27 cellular contexts compared by ENCODE assay signal in genomic region chr22:30115705-30116104, GRCh38. TPM values are rescaled to one million over a fixed set of nuclear protein-coding genes. Genes with fewer than 3 reads are reported as not detected.
DNase-seq lines count a peak whose midpoint lies in the region; ATAC-seq and TF ChIP-seq lines count a peak whose summit lies in the region.
"Had no signal": no experiment of that assay in that cellular context is flagged by ENCODE, and none has a peak within 500 bp of the region (broad histone marks: within the 10 kb centered on the region; RNA-seq: fewer than 3 reads in every experiment).

No MANE protein-coding gene starts in this region.

- H3K4me1 Mint-ChIP-seq in CD4-positive, alpha-beta T cell (ENCODE audit: low read depth) = no peaks in the 10 kb centered on the region
- H3K4me1 Mint-ChIP-seq: endodermal cell; neural crest cell; stimulated activated memory B cell treated with anti-CD40 and anti-IgM and Interleukin-4, amounts not matched to agents 10 μg/mL and 1 μg/mL and 100 μg/mL, for 72 hours had no signal

- no peaks in the 10 kb centered on the region for H4K20me1 ChIP-seq in PC-3 (ENCODE audit: low read length)

- BruUV-seq in PC-3 (replicated peaks; lab: Mats Ljungman, UMichigan) = no TSS peak

- no peak overlapping the region for H2BK120ac ChIP-seq in mesendoderm (ENCODE audit: low read depth, low read length)

- H3K27ac ChIP-seq in PC-3 (ENCODE audit: low read length) (peak overlapping the region; percentile 47), mesendoderm (ENCODE audit: low read depth, low read length) (no peak overlapping the region), vagina (no peak overlapping the region)
- no peak overlapping the region for H3K27ac ChIP-seq in CD4-positive, alpha-beta T cell (ENCODE audit: low read depth, low read length)
- H3K27ac ChIP-seq: colonic mucosa, KMS-11, uterus had no signal

- no peaks in the 10 kb centered on the region for H3K9me3 Mint-ChIP-seq in CD4-positive, alpha-beta T cell
- H3K9me3 Mint-ChIP-seq: activated T-helper 1 cell treated with anti-CD3 and anti-CD28 coated beads, Interleukin-12 subunit alpha, Interleukin-12 subunit beta, Interleukin-2, Interleukin-4 antibody, amounts not matched to agents 30 ng/mL and 10 ng/mL and 1 ng/mL, durations not matched to agents 14 hours and 24 hours and 36 hours; endodermal cell; neural crest cell; stimulated activated memory B cell treated with anti-CD40 and anti-IgM and Interleukin-4, amounts not matched to agents 10 μg/mL and 1 μg/mL and 100 μg/mL, for 72 hours had no signal

- POLR2A ChIA-PET in PC-3 (lab: Charles Lee; ENCODE audit: unreplicated experiment) = no interaction called here
- POLR2A ChIA-PET in CD4-positive, alpha-beta T cell (lab: Charles Lee) = no interaction called here

- ATAC-seq in PC-3 = peak; percentile 22; the same call in 1 of the 2 replicates
- no peak for ATAC-seq in CD4-positive, alpha-beta T cell (ENCODE audit: poor library complexity)
- ATAC-seq: Right ventricle myocardium inferior; stimulated activated memory B cell treated with anti-CD40 and anti-IgM and Interleukin-4, amounts not matched to agents 10 μg/mL and 1 μg/mL and 100 μg/mL, for 72 hours had no signal

- TF ChIP-seq CTCF in PC-3 (conservative IDR thresholded peaks at IDR 0.05; ENCODE audit: low read depth, low read length) = no peak
- no peak for TF ChIP-seq CTCF in epithelial cell of esophagus (IDR thresholded peaks at IDR 0.05; ENCODE audit: insufficient read depth, low read depth, low read length, missing control alignments)
- no peak for TF ChIP-seq CTCF in vagina (IDR thresholded peaks at IDR 0.05)
- no peak for TF ChIP-seq CTCF in CD4-positive, alpha-beta T cell (IDR thresholded peaks at IDR 0.05)

- no peak overlapping the region for H4K8ac ChIP-seq in mesendoderm (ENCODE audit: low read depth, low read length)

- H3K9me3 ChIP-seq in PC-3 (ENCODE audit: low read length) (no peaks in the 10 kb centered on the region), vagina (no peaks in the 10 kb centered on the region)
- H3K9me3 ChIP-seq in CD4-positive, alpha-beta T cell (ENCODE audit: control insufficient read depth, low read length) = no peaks in the 10 kb centered on the region
- H3K9me3 ChIP-seq: colonic mucosa, uterus had no signal

- H2BK5ac ChIP-seq in mesendoderm (ENCODE audit: low read length) = no peak overlapping the region

- no peaks in the 10 kb centered on the region for H3F3A ChIP-seq in PC-3 (ENCODE audit: low read length, unreplicated experiment)

- H3K36me3 ChIP-seq in PC-3 (ENCODE audit: low read depth, low read length) (no peaks in the 10 kb centered on the region), mesendoderm (ENCODE audit: control insufficient read depth, insufficient read depth, low read length) (no peaks in the 10 kb centered on the region), vagina (no peaks in the 10 kb centered on the region)
- H3K36me3 ChIP-seq: colonic mucosa, uterus had no signal

- no peak for TF ChIP-seq POLR2A in vagina (IDR thresholded peaks at IDR 0.05)

- no peak overlapping the region for H3K4me3 Mint-ChIP-seq in CD4-positive, alpha-beta T cell
- H3K4me3 Mint-ChIP-seq: activated CD8-positive, alpha-beta memory T cell treated with anti-CD3 and anti-CD28 coated beads, Interleukin-2, amount 10 ng/mL, durations not matched to agents 7 days and 5 days; activated naive CD8-positive, alpha-beta T cell; activated T-helper 1 cell treated with anti-CD3 and anti-CD28 coated beads, Interleukin-12 subunit alpha, Interleukin-12 subunit beta, Interleukin-2, Interleukin-4 antibody, amounts not matched to agents 30 ng/mL and 10 ng/mL and 1 ng/mL, durations not matched to agents 14 hours and 24 hours and 36 hours; endodermal cell; neural crest cell; stimulated activated memory B cell treated with anti-CD40 and anti-IgM and Interleukin-4, amounts not matched to agents 10 μg/mL and 1 μg/mL and 100 μg/mL, for 72 hours had no signal

- no peaks in the 10 kb centered on the region for H3K79me2 ChIP-seq in PC-3 (ENCODE audit: low read length)
- no peaks in the 10 kb centered on the region for H3K79me2 ChIP-seq in mesendoderm (ENCODE audit: control insufficient read depth, insufficient read depth, low read length)

- H3K27ac Mint-ChIP-seq in CD4-positive, alpha-beta T cell = no peak overlapping the region
- H3K27ac Mint-ChIP-seq: activated CD8-positive, alpha-beta memory T cell treated with anti-CD3 and anti-CD28 coated beads, Interleukin-2, amount 10 ng/mL, durations not matched to agents 7 days and 5 days; activated naive CD8-positive, alpha-beta T cell; activated T-helper 1 cell treated with anti-CD3 and anti-CD28 coated beads, Interleukin-12 subunit alpha, Interleukin-12 subunit beta, Interleukin-2, Interleukin-4 antibody, amounts not matched to agents 30 ng/mL and 10 ng/mL and 1 ng/mL, durations not matched to agents 14 hours and 24 hours and 36 hours; endodermal cell; progenitor cell of endocrine pancreas; stimulated activated memory B cell treated with anti-CD40 and anti-IgM and Interleukin-4, amounts not matched to agents 10 μg/mL and 1 μg/mL and 100 μg/mL, for 72 hours had no signal

- peak; percentile 12 for DNase-seq in Caki2 (ENCODE audit: low read depth)
- DNase-seq in PC-3 = peak; percentile 2
- peak; percentile 5 for DNase-seq in epithelial cell of esophagus (ENCODE audit: low read depth)
- DNase-seq in mesendoderm = peak; percentile 3
- no peak for DNase-seq in hippocampal formation (lab: John Stamatoyannopoulos, UW)
- no peak for DNase-seq in DMS53 treated with DMSO at 0.1 percent for 48 hours (lab: John Stamatoyannopoulos, UW; ENCODE audit: unreplicated experiment)
- DNase-seq in vagina (ENCODE audit: extremely low spot score in 2 of 2) = no peak
- DNase-seq in CD4-positive, alpha-beta T cell = no peak
- DNase-seq: activated CD4-positive, alpha-beta T cell treated with anti-CD3 and anti-CD28 coated beads for 4 hours; activated CD8-positive, alpha-beta memory T cell treated with anti-CD3 and anti-CD28 coated beads, Interleukin-2, amount 10 ng/mL, durations not matched to agents 7 days and 5 days; colonic mucosa; DMS79 treated with DMSO at 0.1 percent for 48 hours; endodermal cell; glutamatergic neuron; NCI-H1694 treated with DMSO at 0.1 percent for 48 hours; NCI-H2171 treated with DMSO at 0.1 percent for 48 hours; NCI-H526; uterus had no signal

- no peak overlapping the region for H3K18ac ChIP-seq in mesendoderm (ENCODE audit: low read length)

- H3K79me1 ChIP-seq in mesendoderm (ENCODE audit: low read length) = no peaks in the 10 kb centered on the region

- no peaks in the 10 kb centered on the region for H3K9me2 ChIP-seq in PC-3 (replicated peaks; ENCODE audit: low read length)

- H3K23ac ChIP-seq in mesendoderm (ENCODE audit: low read length) = no peak overlapping the region

- no peak overlapping the region for H3K56ac ChIP-seq in mesendoderm (ENCODE audit: low read length)

- H3K4ac ChIP-seq in mesendoderm (ENCODE audit: low read depth, low read length) = no peak overlapping the region

- no peak overlapping the region for H4K5ac ChIP-seq in mesendoderm (ENCODE audit: low read length)

- 0 out of 2 replicates have a peak overlapping the region, but pooled peaks have one; percentile 15 for H3K9ac ChIP-seq in PC-3 (ENCODE audit: low read length)
- no peak overlapping the region for H3K9ac ChIP-seq in mesendoderm (ENCODE audit: low read length)
- H3K9ac ChIP-seq: KMS-11 had no signal

- intact Hi-C loops in PC-3 (cut with micrococcal nuclease) (no loop called here), vagina (cut with DNase I) (no loop called here)
- intact Hi-C loops in CD4-positive, alpha-beta T cell (cut with DNase I, micrococcal nuclease) = no loop called here

- no peak overlapping the region for H2AFZ ChIP-seq in PC-3 (ENCODE audit: low read length)

- no peaks in the 10 kb centered on the region for H3K27me3 ChIP-seq in PC-3 (ENCODE audit: low read length)
- H3K27me3 ChIP-seq in mesendoderm (ENCODE audit: insufficient read depth, low read length, poor library complexity) = no peaks in the 10 kb centered on the region
- no peaks in the 10 kb centered on the region for H3K27me3 ChIP-seq in vagina
- no peaks in the 10 kb centered on the region for H3K27me3 ChIP-seq in CD4-positive, alpha-beta T cell (ENCODE audit: control insufficient read depth, insufficient read depth, low read length)
- H3K27me3 ChIP-seq: colonic mucosa, uterus had no signal

- no peak overlapping the region for H2BK15ac ChIP-seq in mesendoderm (replicated peaks; ENCODE audit: low read depth)

- CTCF ChIA-PET in PC-3 (lab: Charles Lee) = no interaction called here
- CTCF ChIA-PET in CD4-positive, alpha-beta T cell (lab: Charles Lee) = no interaction called here

- WGBS in mesendoderm (ENCODE audit: extremely low coverage, insufficient coverage, low lambda C conversion rate) = no CpG with 5 or more reads among the region's 2 CpGs

- no peaks in the 10 kb centered on the region for H3K27me3 Mint-ChIP-seq in CD4-positive, alpha-beta T cell
- H3K27me3 Mint-ChIP-seq: activated naive CD8-positive, alpha-beta T cell; stimulated activated memory B cell treated with anti-CD40 and anti-IgM and Interleukin-4, amounts not matched to agents 10 μg/mL and 1 μg/mL and 100 μg/mL, for 72 hours had no signal

- in situ Hi-C loops in Caki2 (cut with HindIII; ENCODE audit: low pct_unique_long_range_greater_than_20kb, low sequenced_read_pairs) = no loop called here

- no peak overlapping the region for H3K4me2 ChIP-seq in PC-3 (ENCODE audit: low read length)
- H3K4me2 ChIP-seq in mesendoderm (ENCODE audit: low read length) = no peak overlapping the region
- H3K4me2 ChIP-seq: KMS-11 had no signal

- no peak overlapping the region for H3K4me3 ChIP-seq in PC-3 (ENCODE audit: low read length)
- H3K4me3 ChIP-seq in epithelial cell of esophagus (ENCODE audit: low read length) = no peak overlapping the region
- no peak overlapping the region for H3K4me3 ChIP-seq in mesendoderm (ENCODE audit: low read length)
- H3K4me3 ChIP-seq in vagina = no peak overlapping the region
- H3K4me3 ChIP-seq: colonic mucosa, uterus had no signal

- no peak overlapping the region for H2AK5ac ChIP-seq in mesendoderm (ENCODE audit: low read length)

- no peaks in the 10 kb centered on the region for H3K36me3 Mint-ChIP-seq in CD4-positive, alpha-beta T cell (ENCODE audit: low read depth)
- H3K36me3 Mint-ChIP-seq: activated naive CD8-positive, alpha-beta T cell; stimulated activated memory B cell treated with anti-CD40 and anti-IgM and Interleukin-4, amounts not matched to agents 10 μg/mL and 1 μg/mL and 100 μg/mL, for 72 hours had no signal

- H3K4me1 ChIP-seq in PC-3 (ENCODE audit: insufficient read depth, low read length) (peaks cover 11% of the 10 kb centered on the region), mesendoderm (ENCODE audit: control insufficient read depth, low read depth, low read length) (no peaks in the 10 kb centered on the region), vagina (no peaks in the 10 kb centered on the region)
- H3K4me1 ChIP-seq: colonic mucosa, uterus had no signal

RNA-seq across cellular contexts. Expression of gene HORMAD2, which starts 35.4 kb away (rescaled TPM):
- total RNA-seq in Caki2 (2014; rRNA removed; shearing (Covaris generic); ENCODE audit: low replicate concordance) = not detected in 2 replicates
- total RNA-seq in PC-3 (2014; rRNA removed) (not detected in 2 replicates), vagina (not detected)
- not detected for polyA plus RNA-seq in mesendoderm (2013, experiment 1 of 2)
- polyA plus RNA-seq in mesendoderm (2013, experiment 2 of 2) = 0.08 TPM
- not detected for total RNA-seq in CD4-positive, alpha-beta T cell
- total RNA-seq: colonic mucosa, HT-29, mononuclear cell, neural crest cell, progenitor cell of endocrine pancreas, Right ventricle myocardium inferior, uterus had no signal

Comparison
In these comparisons a context has a peak if more than half of its experiments do, and no peak if none do; other contexts are left out.
1. DNase-seq: peak in Caki2 (single experiment), PC-3 (single experiment), epithelial cell of esophagus (single experiment) and mesendoderm (single experiment); none in hippocampal formation (0 of 2), DMS53 treated with DMSO at 0.1 percent for 48 hours (single experiment), vagina (0 of 2) and CD4-positive, alpha-beta T cell (0 of 10).